10 cellular contexts compared by ENCODE assay signal in the genomic region with DNA sequence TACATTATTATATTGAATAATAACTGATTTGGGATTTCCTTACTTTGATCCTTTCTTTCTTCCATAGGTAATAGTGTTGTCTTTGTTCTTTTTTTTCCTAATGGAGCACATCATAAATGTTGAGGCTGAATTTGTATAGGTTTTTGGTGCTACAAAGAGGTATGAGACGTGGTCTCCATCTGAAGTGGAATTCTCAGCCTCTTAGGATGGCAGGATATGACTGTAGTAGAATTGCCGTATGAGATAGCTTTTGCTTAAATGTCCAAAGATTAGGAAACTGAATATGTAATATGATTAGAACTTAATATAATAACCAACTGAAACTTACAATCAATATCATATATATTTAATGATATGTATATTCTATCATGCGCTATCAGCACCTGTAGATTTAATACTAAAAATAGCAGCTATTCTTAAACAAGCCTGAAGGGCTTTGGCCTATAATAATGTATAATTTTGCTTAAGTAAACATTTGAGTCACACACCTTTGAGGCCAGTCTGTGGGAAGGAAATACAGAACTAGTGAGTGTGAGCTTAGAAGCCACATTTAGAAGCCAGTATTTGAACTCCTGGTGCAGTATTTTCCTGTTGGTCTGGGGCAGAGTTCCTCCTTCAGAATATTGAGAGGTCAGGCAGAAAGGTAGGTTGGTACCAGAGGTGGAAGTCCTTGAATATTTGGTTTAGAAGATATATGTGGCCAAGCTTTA.
DNase-seq lines count a peak whose midpoint lies in the region; ATAC-seq and TF ChIP-seq lines count a peak whose summit lies in the region.
"Had no signal": no experiment of that assay in that cellular context is flagged by ENCODE, and none has a peak within 500 bp of the region (broad histone marks: within the 10 kb centered on the region; RNA-seq: fewer than 3 reads in every experiment).

No MANE protein-coding gene starts in this region.

- TF ChIP-seq CTCF in SU-DHL-6 (IDR thresholded peaks at IDR 0.05; ENCODE audit: insufficient read depth, low read length, poor library complexity, severe bottlenecking) (no peak), dorsolateral prefrontal cortex (IDR thresholded peaks at IDR 0.05 in 54 of 56, conservative IDR thresholded peaks at IDR 0.05 in 2 of 56; ENCODE audit: low read depth in 1 of 56, partially characterized antibody in 56 of 56) (no peak), testis (IDR thresholded peaks at IDR 0.05) (no peak)

- no peak for TF ChIP-seq POLR2A in testis (IDR thresholded peaks at IDR 0.05)

- H3K36me3 ChIP-seq in SU-DHL-6 (ENCODE audit: low read length) (peaks cover 87% of the 10 kb centered on the region), testis (ENCODE audit: low read depth, missing control alignments) (no peaks in the 10 kb centered on the region)

- H3F3A ChIP-seq in SU-DHL-6 (ENCODE audit: insufficient read depth): peaks cover 88% of the 10 kb centered on the region

- peaks cover 96% of the 10 kb centered on the region for H3K79me2 ChIP-seq in SU-DHL-6 (ENCODE audit: insufficient read depth, low read length)

- 91 to 97% methylated on average over 3 of the region's 3 CpGs for WGBS in testis, 2 donors

- no peaks in the 10 kb centered on the region for H3K27me3 ChIP-seq in SU-DHL-6 (ENCODE audit: low read length)
- no peaks in the 10 kb centered on the region for H3K27me3 ChIP-seq in dorsolateral prefrontal cortex
- no peaks in the 10 kb centered on the region for H3K27me3 ChIP-seq in testis
- H3K27me3 ChIP-seq: stomach had no signal

- no peaks in the 10 kb centered on the region for H3K9me2 ChIP-seq in SU-DHL-6 (replicated peaks; ENCODE audit: insufficient read depth, low read length)

- no peaks in the 10 kb centered on the region for H3K4me1 ChIP-seq in testis

- H2AFZ ChIP-seq in SU-DHL-6 (ENCODE audit: low read depth, low read length, severe bottlenecking): no peak overlapping the region

- intact Hi-C loops in dorsolateral prefrontal cortex (cut with DNase I): no loop called here
- intact Hi-C loops in testis (cut with DNase I; ENCODE audit: low total_unique reads): no loop called here

- ATAC-seq in HG03175 (IDR thresholded peaks at IDR 0.05; ENCODE audit: unreplicated experiment): peak; percentile 45

- H3K4me3 ChIP-seq in SU-DHL-6 (ENCODE audit: insufficient read depth, low read length, poor library complexity, severe bottlenecking) (no peak overlapping the region), dorsolateral prefrontal cortex (no peak overlapping the region), testis (no peak overlapping the region)
- H3K4me3 ChIP-seq: stomach had no signal

- H4K20me1 ChIP-seq in SU-DHL-6 (ENCODE audit: low read depth, low read length): peaks cover 33% of the 10 kb centered on the region

- peak overlapping the region; percentile 58 for H3K27ac ChIP-seq in SU-DHL-6 (ENCODE audit: low read depth, low read length)
- no peak overlapping the region for H3K27ac ChIP-seq in dorsolateral prefrontal cortex
- H3K27ac ChIP-seq in testis: no peak overlapping the region
- H3K27ac ChIP-seq: stomach had no signal

- H3K4me2 ChIP-seq in SU-DHL-6 (ENCODE audit: low read depth, low read length, poor library complexity, severe bottlenecking): peak overlapping the region; percentile 13

- H3K9me3 ChIP-seq in SU-DHL-6 (ENCODE audit: insufficient read depth, low read length) (no peaks in the 10 kb centered on the region), testis (no peaks in the 10 kb centered on the region)
- H3K9me3 ChIP-seq: stomach had no signal

- DNase-seq in EH (ENCODE audit: low read depth) (peak; percentile 66), lung microvascular endothelial cell (ENCODE audit: low read depth in 2 of 2) (peak; percentile 63 to 86), NCI-H2196 (lab: John Stamatoyannopoulos, UW; ENCODE audit: unreplicated experiment) (no peak), dorsolateral prefrontal cortex (no peak), NCI-H510A (lab: John Stamatoyannopoulos, UW) (no peak), testis (no peak)
- DNase-seq: SHP77, stomach had no signal

- H3K9ac ChIP-seq in SU-DHL-6 (ENCODE audit: low read length): no peak overlapping the region

Comparison
In these comparisons a context has a peak if more than half of its experiments do, and no peak if none do; other contexts are left out.
1. DNase-seq: peak in EH (single experiment) and lung microvascular endothelial cell (2 of 2); none in NCI-H2196 (single experiment), dorsolateral prefrontal cortex (0 of 10), NCI-H510A (single experiment) and testis (single experiment).